Comparison of ENCODE assay signal across 8 cellular contexts in genomic region chr9:17462869-17463464, GRCh38.
DNase-seq lines count a peak whose midpoint lies in the region; ATAC-seq and TF ChIP-seq lines count a peak whose summit lies in the region.

No MANE protein-coding gene starts in this region.

- no peak overlapping the region for H3K9ac ChIP-seq in liver (ENCODE audit: low read depth in 1 of 2, low read length in 2 of 2)

- H3K27ac ChIP-seq in breast epithelium (no peak overlapping the region), liver (ENCODE audit: low read depth in 1 of 2, low read length in 2 of 2) (no peak overlapping the region)

- peak; percentile 74 for TF ChIP-seq CTCF in BE2C (IDR thresholded peaks at IDR 0.05; ENCODE audit: low read depth, low read length)
- TF ChIP-seq CTCF in GM12873 (IDR thresholded peaks at IDR 0.05; ENCODE audit: insufficient read depth, low read depth, low read length, missing control alignments): peak; percentile 60
- peak; percentile 16 to 80 (median 47) for TF ChIP-seq CTCF in breast epithelium (IDR thresholded peaks at IDR 0.05)
- peak; percentile 77 for TF ChIP-seq CTCF in liver (IDR thresholded peaks at IDR 0.05; ENCODE audit: low read depth, low read length, missing input control)

- H3K4me3 ChIP-seq in BE2C (ENCODE audit: low read depth, low read length) (no peak overlapping the region), breast epithelium (no peak overlapping the region), liver (ENCODE audit: low read depth in 1 of 3, low read length in 3 of 3) (no peak overlapping the region), MG63 (no peak overlapping the region)

- 53% methylated on average over 5 of the region's 5 CpGs for WGBS in liver

- H3K9me3 ChIP-seq in BE2C (no peaks in the 10 kb centered on the region), breast epithelium (no peaks in the 10 kb centered on the region), liver (ENCODE audit: control insufficient read depth in 4 of 4, low read length in 3 of 4) (no peaks in the 10 kb centered on the region), MG63 (no peaks in the 10 kb centered on the region)

- TF ChIP-seq POLR2A in breast epithelium (IDR thresholded peaks at IDR 0.05): no peak

- peak; percentile 61 for ATAC-seq in HG03469 (IDR thresholded peaks at IDR 0.05; ENCODE audit: unreplicated experiment)

- H3K36me3 ChIP-seq in BE2C: peaks cover 3% of the 10 kb centered on the region; the same call in 1 of the 2 replicates
- no peaks in the 10 kb centered on the region for H3K36me3 ChIP-seq in breast epithelium
- H3K36me3 ChIP-seq in liver (ENCODE audit: control insufficient read depth in 4 of 4, insufficient read depth in 3 of 4, low read depth in 1 of 4, low read length in 3 of 4): peaks cover 0 to 25% (median 9%) of the 10 kb centered on the region in 4 donors
- no peaks in the 10 kb centered on the region for H3K36me3 ChIP-seq in MG63

- H3K27me3 ChIP-seq in BE2C: no peaks in the 10 kb centered on the region
- no peaks in the 10 kb centered on the region for H3K27me3 ChIP-seq in breast epithelium
- H3K27me3 ChIP-seq in liver (ENCODE audit: control insufficient read depth in 4 of 4, insufficient read depth in 4 of 4, low read length in 3 of 4): no peaks in the 10 kb centered on the region
- H3K27me3 ChIP-seq in MG63: no peaks in the 10 kb centered on the region

- intact Hi-C loops in breast epithelium (cut with DNase I; ENCODE audit: low total_unique reads): no loop called here

- peak; percentile 48 for DNase-seq in BE2C
- DNase-seq in NCI-H69 (lab: John Stamatoyannopoulos, UW): peak; percentile 71
- no peak for DNase-seq in breast epithelium (ENCODE audit: low spot score in 2 of 2)
- DNase-seq in SHP77 treated with DMSO at 0.1 percent for 48 hours (lab: John Stamatoyannopoulos, UW): no peak
- DNase-seq in MG63: no peak

- H3K4me1 ChIP-seq in BE2C (no peaks in the 10 kb centered on the region), breast epithelium (no peaks in the 10 kb centered on the region), liver (ENCODE audit: control insufficient read depth in 4 of 4, insufficient read depth in 4 of 4, low read length in 3 of 4) (no peaks in the 10 kb centered on the region)

- TF ChIP-seq RAD21 in liver (IDR thresholded peaks at IDR 0.05): peak; percentile 95 to 96

TF ChIP-seq in liver, 16 proteins besides CTCF, POLR2A, EP300 and RAD21:
- TF ChIP-seq RXRA (IDR thresholded peaks at IDR 0.05) (no peak), EGR1 (IDR thresholded peaks at IDR 0.05; ENCODE audit: low read depth in 2 of 2) (no peak)

Comparison
In these comparisons a context has a peak if more than half of its experiments do, and no peak if none do; other contexts are left out.
1. DNase-seq: peak in BE2C (single experiment) and NCI-H69 (single experiment); none in breast epithelium (0 of 2), SHP77 treated with DMSO at 0.1 percent for 48 hours (single experiment) and MG63 (single experiment).
2. Peak in every context shown above with its lines, with median percentiles within 50 percentile points of each other: CTCF ChIP-seq.